Comparison of ENCODE assay signal across 8 cellular contexts in genomic region chr16:48623304-48624016, GRCh38. TPM values are rescaled to one million over a fixed set of nuclear protein-coding genes. Genes with fewer than 3 reads are reported as not detected.
A peak's percentile ranks its signal among the peaks of the same experiment; 100 is the strongest.
DNase-seq lines count a peak whose midpoint lies in the region; ATAC-seq and TF ChIP-seq lines count a peak whose summit lies in the region.

No MANE protein-coding gene starts in this region.

- H3K27me3 ChIP-seq in BE2C (no peaks in the 10 kb centered on the region), dorsolateral prefrontal cortex (no peaks in the 10 kb centered on the region)

- intact Hi-C loops in dorsolateral prefrontal cortex (cut with DNase I) (loop anchor here (5.0 to 10.0 kb wide), 4 partner anchors 81 to 1479 kb away; partner anchors contain the start of genes ABCC11 (in 1 of the 2), LONP2 (in 1 of the 2) and NETO2 (in 1 of the 2)), lower leg skin (cut with DNase I; ENCODE audit: low total_unique reads) (loop anchor here (10.0 kb wide), 1 partner anchor 99 kb away; no protein-coding TSS in a partner anchor)

- peak; percentile 94 for TF ChIP-seq CTCF in BE2C (IDR thresholded peaks at IDR 0.05; ENCODE audit: low read depth, low read length)
- TF ChIP-seq CTCF in dorsolateral prefrontal cortex (IDR thresholded peaks at IDR 0.05 in 54 of 56, conservative IDR thresholded peaks at IDR 0.05 in 2 of 56; ENCODE audit: low read depth in 1 of 56, partially characterized antibody in 56 of 56) = peak; percentile 86 to 98 (median 95)
- TF ChIP-seq CTCF in lower leg skin (IDR thresholded peaks at IDR 0.05) = peak in 2 of 3 donors; percentile 63 to 72

- TF ChIP-seq POLR2A in lower leg skin (IDR thresholded peaks at IDR 0.05) = no peak

- H3K4me1 ChIP-seq in BE2C = no peaks in the 10 kb centered on the region

- no peaks in the 10 kb centered on the region for H3K36me3 ChIP-seq in BE2C

- ATAC-seq in GM19025 (IDR thresholded peaks at IDR 0.05; ENCODE audit: low read depth, unreplicated experiment) (peak; percentile 95), HG03354 (IDR thresholded peaks at IDR 0.05; ENCODE audit: poor library complexity, severe bottlenecking, unreplicated experiment) (peak; percentile 95)

- H3K27ac ChIP-seq in dorsolateral prefrontal cortex = peak overlapping the region in 46 of 59 donors; percentile 3 to 88 (median 57)

- WGBS in lower leg skin, 2 donors = 6 to 7% methylated on average over 36 of the region's 36 CpGs

- no peaks in the 10 kb centered on the region for H3K9me3 ChIP-seq in BE2C

- DNase-seq in BE2C (peak; percentile 79), NCI-H524 treated with DMSO at 0.1 percent for 48 hours (lab: John Stamatoyannopoulos, UW) (peak; percentile 72), dorsolateral prefrontal cortex (peak; percentile 56 to 88 (median 74)), lower leg skin (ENCODE audit: low spot score in 2 of 2) (peak; percentile 72 to 96)
- DNase-seq in activated CD4-positive, alpha-beta T cell treated with anti-CD3 and anti-CD28 coated beads, Interleukin-2, amount 50 U/mL, for 4 hours = peak; percentile 69 to 77
- peak; percentile 73 to 78 for DNase-seq in stimulated activated CD4-positive, alpha-beta T cell treated with anti-CD3 and anti-CD28 coated beads, Interleukin-4, amount 100 ng/mL, for 4 hours

- H3K4me3 ChIP-seq in BE2C (ENCODE audit: low read depth, low read length) = peak overlapping the region; percentile 51
- H3K4me3 ChIP-seq in dorsolateral prefrontal cortex = peak overlapping the region; percentile 7 to 72 (median 54)
- peak overlapping the region; percentile 16 for H3K4me3 ChIP-seq in lower leg skin (ENCODE audit: low read depth, poor library complexity, severe bottlenecking)

RNA-seq across cellular contexts. Expression of gene N4BP1, which starts 13.5 kb away (rescaled TPM):
- polyA plus RNA-seq in BE2C (2012; ENCODE audit: insufficient read depth, insufficient read length, low read depth) = 14.9 TPM
- total RNA-seq in dorsolateral prefrontal cortex (10 to 100 TPM; 25.7 to 47.9 (median 34.4) TPM), lower leg skin (100 to 1,000 TPM in 1 of 4 donors, 10 to 100 TPM in 3; 37.6 to 129 (median 66.1) TPM)

Comparison
In these comparisons a context has a peak if more than half of its experiments do, and no peak if none do; other contexts are left out.
1. Peak in every context shown above with its lines: DNase-seq, ATAC-seq, H3K4me3 ChIP-seq and H3K27ac ChIP-seq.